ENCODE assay signal across 1 cellular context in genomic region chr19:48713864-48714755, GRCh38.
TF ChIP-seq lines count a peak whose summit lies in the region.

No MANE protein-coding gene starts in this region.

TF ChIP-seq in K562, 482 proteins besides CTCF, POLR2A, EP300 and RAD21 (continued from another document and continues in another):
- peak; percentile 33; the same call in 1 of the 2 replicates for TF ChIP-seq NKRF (IDR thresholded peaks at IDR 0.05; ENCODE audit: borderline replicate concordance)
- TF ChIP-seq PKNOX1 (IDR thresholded peaks at IDR 0.05): peak; percentile 77
- TF ChIP-seq RBM22 (IDR thresholded peaks at IDR 0.05; ENCODE audit: low read depth, low read length, poor library complexity, severe bottlenecking): no peak
- no peak for TF ChIP-seq ZC3H8 (IDR thresholded peaks at IDR 0.05)
- TF ChIP-seq CC2D1A (IDR thresholded peaks at IDR 0.05): no peak
- TF ChIP-seq ZBTB7A (IDR thresholded peaks at IDR 0.05; ENCODE audit: borderline replicate concordance, control insufficient read depth, low read depth, low read length): peak; percentile 63; the same call in 1 of the 2 replicates
- TF ChIP-seq, protein P1, sequence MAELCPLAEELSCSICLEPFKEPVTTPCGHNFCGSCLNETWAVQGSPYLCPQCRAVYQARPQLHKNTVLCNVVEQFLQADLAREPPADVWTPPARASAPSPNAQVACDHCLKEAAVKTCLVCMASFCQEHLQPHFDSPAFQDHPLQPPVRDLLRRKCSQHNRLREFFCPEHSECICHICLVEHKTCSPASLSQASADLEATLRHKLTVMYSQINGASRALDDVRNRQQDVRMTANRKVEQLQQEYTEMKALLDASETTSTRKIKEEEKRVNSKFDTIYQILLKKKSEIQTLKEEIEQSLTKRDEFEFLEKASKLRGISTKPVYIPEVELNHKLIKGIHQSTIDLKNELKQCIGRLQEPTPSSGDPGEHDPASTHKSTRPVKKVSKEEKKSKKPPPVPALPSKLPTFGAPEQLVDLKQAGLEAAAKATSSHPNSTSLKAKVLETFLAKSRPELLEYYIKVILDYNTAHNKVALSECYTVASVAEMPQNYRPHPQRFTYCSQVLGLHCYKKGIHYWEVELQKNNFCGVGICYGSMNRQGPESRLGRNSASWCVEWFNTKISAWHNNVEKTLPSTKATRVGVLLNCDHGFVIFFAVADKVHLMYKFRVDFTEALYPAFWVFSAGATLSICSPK (IDR thresholded peaks at IDR 0.05; ENCODE audit: borderline replicate concordance): no peak
- no peak for TF ChIP-seq ZNF431 (CRISPR knock-in tag; IDR thresholded peaks at IDR 0.05)
- TF ChIP-seq MCM5 (IDR thresholded peaks at IDR 0.05; ENCODE audit: low read depth): no peak
- no peak for TF ChIP-seq POLR2AphosphoS2 (IDR thresholded peaks at IDR 0.05; ENCODE audit: low read length)
- TF ChIP-seq ZNF23 (CRISPR knock-in tag; IDR thresholded peaks at IDR 0.05): no peak
- no peak for TF ChIP-seq MCM7 (IDR thresholded peaks at IDR 0.05)
- no peak for TF ChIP-seq SIX5 (IDR thresholded peaks at IDR 0.05; ENCODE audit: borderline replicate concordance in 1 of 2, insufficient read depth in 1 of 2, low read depth in 1 of 2, low read length in 2 of 2)
- no peak for TF ChIP-seq ETS1 (conservative IDR thresholded peaks at IDR 0.05; ENCODE audit: control insufficient read depth, low read depth, low read length)
- no peak for TF ChIP-seq GTF2B (IDR thresholded peaks at IDR 0.05; ENCODE audit: extremely low read depth, insufficient read length)
- no peak for TF ChIP-seq ZNF830 (CRISPR knock-in tag; IDR thresholded peaks at IDR 0.05)
- peak in 1 of 2 experiments; percentile 67; a peak in 2 of 4 replicates for TF ChIP-seq HDAC1 (IDR thresholded peaks at IDR 0.05)
- TF ChIP-seq E2F1 (CRISPR knock-in tag; IDR thresholded peaks at IDR 0.05): peak; percentile 61; the same call in 1 of the 2 replicates
- no peak for TF ChIP-seq RBM14 (IDR thresholded peaks at IDR 0.05; ENCODE audit: borderline replicate concordance, insufficient read depth, low read depth, low read length)
- TF ChIP-seq SMARCB1 (IDR thresholded peaks at IDR 0.05; ENCODE audit: insufficient read length, low read depth): no peak
- TF ChIP-seq NR4A1 (CRISPR knock-in tag; IDR thresholded peaks at IDR 0.05): no peak
- TF ChIP-seq NR4A1 (tag; IDR thresholded peaks at IDR 0.05): no peak
- TF ChIP-seq CEBPG (CRISPR knock-in tag; IDR thresholded peaks at IDR 0.05): peak; percentile 40; the same call in 1 of the 2 replicates
- TF ChIP-seq CEBPG (tag; conservative IDR thresholded peaks at IDR 0.05 in 1 of 2, IDR thresholded peaks at IDR 0.05 in 1 of 2): no peak
- TF ChIP-seq NCOA4 (IDR thresholded peaks at IDR 0.05; ENCODE audit: partially characterized antibody): no peak
- TF ChIP-seq SP2 (IDR thresholded peaks at IDR 0.05; ENCODE audit: extremely low read depth, low read depth, low read length, poor library complexity, severe bottlenecking): peak; percentile 66
- TF ChIP-seq HDAC3 (IDR thresholded peaks at IDR 0.05; ENCODE audit: borderline replicate concordance, partially characterized antibody): no peak
- TF ChIP-seq, protein P2, sequence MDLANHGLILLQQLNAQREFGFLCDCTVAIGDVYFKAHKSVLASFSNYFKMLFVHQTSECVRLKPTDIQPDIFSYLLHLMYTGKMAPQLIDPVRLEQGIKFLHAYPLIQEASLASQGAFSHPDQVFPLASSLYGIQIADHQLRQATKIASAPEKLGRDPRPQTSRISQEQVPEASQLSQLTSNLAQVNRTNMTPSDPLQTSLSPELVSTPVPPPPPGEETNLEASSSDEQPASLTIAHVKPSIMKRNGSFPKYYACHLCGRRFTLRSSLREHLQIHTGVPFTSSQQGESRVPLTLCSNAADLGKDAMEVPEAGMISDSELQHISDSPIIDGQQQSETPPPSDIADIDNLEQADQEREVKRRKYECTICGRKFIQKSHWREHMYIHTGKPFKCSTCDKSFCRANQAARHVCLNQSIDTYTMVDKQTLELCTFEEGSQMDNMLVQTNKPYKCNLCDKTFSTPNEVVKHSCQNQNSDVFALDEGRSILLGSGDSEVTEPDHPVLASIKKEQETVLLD (IDR thresholded peaks at IDR 0.05): peak; percentile 83; the same call in 1 of the 2 replicates
- no peak for TF ChIP-seq NFATC3 (IDR thresholded peaks at IDR 0.05)
- TF ChIP-seq HOXB6 (CRISPR knock-in tag; IDR thresholded peaks at IDR 0.05; ENCODE audit: borderline replicate concordance): no peak
- TF ChIP-seq ZBTB1 (CRISPR knock-in tag; IDR thresholded peaks at IDR 0.05; ENCODE audit: borderline replicate concordance, low read depth): no peak
- no peak for TF ChIP-seq NR2F6 (CRISPR knock-in tag; IDR thresholded peaks at IDR 0.05)
- TF ChIP-seq NCOA2 (IDR thresholded peaks at IDR 0.05; ENCODE audit: partially characterized antibody in 2 of 2): no peak
- TF ChIP-seq ZNF184 (CRISPR knock-in tag; IDR thresholded peaks at IDR 0.05): no peak
- TF ChIP-seq, protein P3, sequence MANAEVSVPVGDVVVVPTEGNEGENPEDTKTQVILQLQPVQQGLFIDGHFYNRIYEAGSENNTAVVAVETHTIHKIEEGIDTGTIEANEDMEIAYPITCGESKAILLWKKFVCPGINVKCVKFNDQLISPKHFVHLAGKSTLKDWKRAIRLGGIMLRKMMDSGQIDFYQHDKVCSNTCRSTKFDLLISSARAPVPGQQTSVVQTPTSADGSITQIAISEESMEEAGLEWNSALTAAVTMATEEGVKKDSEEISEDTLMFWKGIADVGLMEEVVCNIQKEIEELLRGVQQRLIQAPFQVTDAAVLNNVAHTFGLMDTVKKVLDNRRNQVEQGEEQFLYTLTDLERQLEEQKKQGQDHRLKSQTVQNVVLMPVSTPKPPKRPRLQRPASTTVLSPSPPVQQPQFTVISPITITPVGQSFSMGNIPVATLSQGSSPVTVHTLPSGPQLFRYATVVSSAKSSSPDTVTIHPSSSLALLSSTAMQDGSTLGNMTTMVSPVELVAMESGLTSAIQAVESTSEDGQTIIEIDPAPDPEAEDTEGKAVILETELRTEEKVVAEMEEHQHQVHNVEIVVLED (CRISPR knock-in tag; IDR thresholded peaks at IDR 0.05): no peak
- TF ChIP-seq, protein P4, sequence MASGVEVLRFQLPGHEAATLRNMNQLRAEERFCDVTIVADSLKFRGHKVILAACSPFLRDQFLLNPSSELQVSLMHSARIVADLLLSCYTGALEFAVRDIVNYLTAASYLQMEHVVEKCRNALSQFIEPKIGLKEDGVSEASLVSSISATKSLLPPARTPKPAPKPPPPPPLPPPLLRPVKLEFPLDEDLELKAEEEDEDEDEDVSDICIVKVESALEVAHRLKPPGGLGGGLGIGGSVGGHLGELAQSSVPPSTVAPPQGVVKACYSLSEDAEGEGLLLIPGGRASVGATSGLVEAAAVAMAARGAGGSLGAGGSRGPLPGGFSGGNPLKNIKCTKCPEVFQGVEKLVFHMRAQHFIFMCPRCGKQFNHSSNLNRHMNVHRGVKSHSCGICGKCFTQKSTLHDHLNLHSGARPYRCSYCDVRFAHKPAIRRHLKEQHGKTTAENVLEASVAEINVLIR (CRISPR knock-in tag; IDR thresholded peaks at IDR 0.05): no peak
- no peak for TF ChIP-seq SREBF2 (CRISPR knock-in tag; IDR thresholded peaks at IDR 0.05)
- peak; percentile 93 for TF ChIP-seq ZNF263 (CRISPR knock-in tag; IDR thresholded peaks at IDR 0.05; ENCODE audit: borderline replicate concordance)
- TF ChIP-seq ZZZ3 (IDR thresholded peaks at IDR 0.05): no peak
- no peak for TF ChIP-seq ZNF589 (CRISPR knock-in tag; IDR thresholded peaks at IDR 0.05; ENCODE audit: low read depth)
- TF ChIP-seq MEF2D (tag; conservative IDR thresholded peaks at IDR 0.05; ENCODE audit: low read depth): no peak
- no peak for TF ChIP-seq ZFP91 (CRISPR knock-in tag; IDR thresholded peaks at IDR 0.05)
- no peak for TF ChIP-seq NCOA6 (IDR thresholded peaks at IDR 0.05)
- TF ChIP-seq ZNF3 (CRISPR knock-in tag; IDR thresholded peaks at IDR 0.05): no peak
- TF ChIP-seq HDAC2 (IDR thresholded peaks at IDR 0.05): peak; percentile 82
- TF ChIP-seq CTBP1 (IDR thresholded peaks at IDR 0.05; ENCODE audit: borderline replicate concordance): peak; percentile 96
- TF ChIP-seq TFAP4 (CRISPR knock-in tag; IDR thresholded peaks at IDR 0.05; ENCODE audit: borderline replicate concordance): peak; percentile 70; the same call in 1 of the 2 replicates
- TF ChIP-seq CEBPB (tag; IDR thresholded peaks at IDR 0.05): no peak
- TF ChIP-seq, protein P5, sequence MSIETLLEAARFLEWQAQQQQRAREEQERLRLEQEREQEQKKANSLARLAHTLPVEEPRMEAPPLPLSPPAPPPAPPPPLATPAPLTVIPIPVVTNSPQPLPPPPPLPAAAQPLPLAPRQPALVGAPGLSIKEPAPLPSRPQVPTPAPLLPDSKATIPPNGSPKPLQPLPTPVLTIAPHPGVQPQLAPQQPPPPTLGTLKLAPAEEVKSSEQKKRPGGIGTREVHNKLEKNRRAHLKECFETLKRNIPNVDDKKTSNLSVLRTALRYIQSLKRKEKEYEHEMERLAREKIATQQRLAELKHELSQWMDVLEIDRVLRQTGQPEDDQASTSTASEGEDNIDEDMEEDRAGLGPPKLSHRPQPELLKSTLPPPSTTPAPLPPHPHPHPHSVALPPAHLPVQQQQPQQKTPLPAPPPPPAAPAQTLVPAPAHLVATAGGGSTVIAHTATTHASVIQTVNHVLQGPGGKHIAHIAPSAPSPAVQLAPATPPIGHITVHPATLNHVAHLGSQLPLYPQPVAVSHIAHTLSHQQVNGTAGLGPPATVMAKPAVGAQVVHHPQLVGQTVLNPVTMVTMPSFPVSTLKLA (conservative IDR thresholded peaks at IDR 0.05): 0 out of 4 replicates have a peak, but pooled peaks of 1 of the 2 experiments have one; percentile 35
- no peak for TF ChIP-seq BCOR (IDR thresholded peaks at IDR 0.05)
- peak; percentile 64; the same call in 1 of the 2 replicates for TF ChIP-seq GATAD2A (IDR thresholded peaks at IDR 0.05)
- no peak for TF ChIP-seq BRCA1 (IDR thresholded peaks at IDR 0.05)
- TF ChIP-seq BRCA1 (CRISPR knock-in tag; IDR thresholded peaks at IDR 0.05): no peak
- no peak for TF ChIP-seq ZFPM2 (CRISPR knock-in tag; IDR thresholded peaks at IDR 0.05)
